ENCODE assay signal across 1 cellular context in genomic region chr1:48222501-48223242, GRCh38.
TF ChIP-seq lines count a peak whose summit lies in the region.

SLC5A9 (plus strand) TSS chr1:48222716; CDS start chr1:48222737, 21 bp downstream.

TF ChIP-seq in HepG2, 621 proteins besides CTCF, POLR2A, EP300 and RAD21 (continued from another document and continues in another):
- TF ChIP-seq, protein P1, sequence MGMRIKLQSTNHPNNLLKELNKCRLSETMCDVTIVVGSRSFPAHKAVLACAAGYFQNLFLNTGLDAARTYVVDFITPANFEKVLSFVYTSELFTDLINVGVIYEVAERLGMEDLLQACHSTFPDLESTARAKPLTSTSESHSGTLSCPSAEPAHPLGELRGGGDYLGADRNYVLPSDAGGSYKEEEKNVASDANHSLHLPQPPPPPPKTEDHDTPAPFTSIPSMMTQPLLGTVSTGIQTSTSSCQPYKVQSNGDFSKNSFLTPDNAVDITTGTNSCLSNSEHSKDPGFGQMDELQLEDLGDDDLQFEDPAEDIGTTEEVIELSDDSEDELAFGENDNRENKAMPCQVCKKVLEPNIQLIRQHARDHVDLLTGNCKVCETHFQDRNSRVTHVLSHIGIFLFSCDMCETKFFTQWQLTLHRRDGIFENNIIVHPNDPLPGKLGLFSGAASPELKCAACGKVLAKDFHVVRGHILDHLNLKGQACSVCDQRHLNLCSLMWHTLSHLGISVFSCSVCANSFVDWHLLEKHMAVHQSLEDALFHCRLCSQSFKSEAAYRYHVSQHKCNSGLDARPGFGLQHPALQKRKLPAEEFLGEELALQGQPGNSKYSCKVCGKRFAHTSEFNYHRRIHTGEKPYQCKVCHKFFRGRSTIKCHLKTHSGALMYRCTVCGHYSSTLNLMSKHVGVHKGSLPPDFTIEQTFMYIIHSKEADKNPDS (CRISPR knock-in tag; IDR thresholded peaks at IDR 0.05) = no peak
- TF ChIP-seq ZBTB25 (CRISPR knock-in tag; IDR thresholded peaks at IDR 0.05) (no peak), ZNF7 (CRISPR knock-in tag; IDR thresholded peaks at IDR 0.05) (no peak), TEAD2 (CRISPR knock-in tag; IDR thresholded peaks at IDR 0.05) (no peak), ZBTB3 (CRISPR knock-in tag; IDR thresholded peaks at IDR 0.05; ENCODE audit: borderline replicate concordance, low read depth) (no peak), SSRP1 (CRISPR knock-in tag; IDR thresholded peaks at IDR 0.05) (no peak; the same call in 1 of the 2 replicates), ZNF430 (CRISPR knock-in tag; IDR thresholded peaks at IDR 0.05) (peak; percentile 80; the same call in 1 of the 2 replicates), NAIF1 (CRISPR knock-in tag; IDR thresholded peaks at IDR 0.05; ENCODE audit: borderline replicate concordance) (0 out of 2 replicates have a peak, but pooled peaks have one; percentile 43), GABPA (IDR thresholded peaks at IDR 0.05; ENCODE audit: low read depth, low read length) (no peak), GABPA (CRISPR knock-in tag; IDR thresholded peaks at IDR 0.05; ENCODE audit: low read depth) (no peak), THRA (CRISPR knock-in tag; IDR thresholded peaks at IDR 0.05; ENCODE audit: borderline replicate concordance) (0 out of 2 replicates have a peak, but pooled peaks have one; percentile 21), AFF4 (CRISPR knock-in tag; IDR thresholded peaks at IDR 0.05) (no peak), BCL6 (CRISPR knock-in tag; IDR thresholded peaks at IDR 0.05) (peak; percentile 26; the same call in 1 of the 2 replicates), NR1H2 (CRISPR knock-in tag; IDR thresholded peaks at IDR 0.05; ENCODE audit: borderline replicate concordance, low read depth) (no peak), EHMT2 (IDR thresholded peaks at IDR 0.05; ENCODE audit: borderline replicate concordance, low read depth, low read length) (no peak), NFYB (CRISPR knock-in tag; IDR thresholded peaks at IDR 0.05) (no peak), MIER3 (CRISPR knock-in tag; IDR thresholded peaks at IDR 0.05; ENCODE audit: borderline replicate concordance) (no peak; the same call in 1 of the 2 replicates), KLF12 (CRISPR knock-in tag; IDR thresholded peaks at IDR 0.05; ENCODE audit: borderline replicate concordance) (no peak), ZNF501 (CRISPR knock-in tag; IDR thresholded peaks at IDR 0.05) (peak; percentile 42; the same call in 1 of the 2 replicates), ATF7-NPFF (CRISPR knock-in tag; IDR thresholded peaks at IDR 0.05; ENCODE audit: low read depth) (peak; percentile 47; the same call in 1 of the 2 replicates), SAP130 (CRISPR knock-in tag; IDR thresholded peaks at IDR 0.05; ENCODE audit: low read depth) (peak; percentile 73), TBX2 (CRISPR knock-in tag; IDR thresholded peaks at IDR 0.05; ENCODE audit: borderline replicate concordance) (peak; percentile 88), SAFB2 (CRISPR knock-in tag; IDR thresholded peaks at IDR 0.05; ENCODE audit: borderline replicate concordance, low read depth) (no peak), KLF15 (CRISPR knock-in tag; IDR thresholded peaks at IDR 0.05; ENCODE audit: borderline replicate concordance) (no peak), SIX4 (CRISPR knock-in tag; IDR thresholded peaks at IDR 0.05) (no peak), IRF1 (CRISPR knock-in tag; IDR thresholded peaks at IDR 0.05; ENCODE audit: low read depth) (no peak), PAF1 (CRISPR knock-in tag; IDR thresholded peaks at IDR 0.05) (no peak)
- TF ChIP-seq, protein P2, sequence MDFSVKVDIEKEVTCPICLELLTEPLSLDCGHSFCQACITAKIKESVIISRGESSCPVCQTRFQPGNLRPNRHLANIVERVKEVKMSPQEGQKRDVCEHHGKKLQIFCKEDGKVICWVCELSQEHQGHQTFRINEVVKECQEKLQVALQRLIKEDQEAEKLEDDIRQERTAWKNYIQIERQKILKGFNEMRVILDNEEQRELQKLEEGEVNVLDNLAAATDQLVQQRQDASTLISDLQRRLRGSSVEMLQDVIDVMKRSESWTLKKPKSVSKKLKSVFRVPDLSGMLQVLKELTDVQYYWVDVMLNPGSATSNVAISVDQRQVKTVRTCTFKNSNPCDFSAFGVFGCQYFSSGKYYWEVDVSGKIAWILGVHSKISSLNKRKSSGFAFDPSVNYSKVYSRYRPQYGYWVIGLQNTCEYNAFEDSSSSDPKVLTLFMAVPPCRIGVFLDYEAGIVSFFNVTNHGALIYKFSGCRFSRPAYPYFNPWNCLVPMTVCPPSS (IDR thresholded peaks at IDR 0.05) = no peak
- TF ChIP-seq, protein P3, sequence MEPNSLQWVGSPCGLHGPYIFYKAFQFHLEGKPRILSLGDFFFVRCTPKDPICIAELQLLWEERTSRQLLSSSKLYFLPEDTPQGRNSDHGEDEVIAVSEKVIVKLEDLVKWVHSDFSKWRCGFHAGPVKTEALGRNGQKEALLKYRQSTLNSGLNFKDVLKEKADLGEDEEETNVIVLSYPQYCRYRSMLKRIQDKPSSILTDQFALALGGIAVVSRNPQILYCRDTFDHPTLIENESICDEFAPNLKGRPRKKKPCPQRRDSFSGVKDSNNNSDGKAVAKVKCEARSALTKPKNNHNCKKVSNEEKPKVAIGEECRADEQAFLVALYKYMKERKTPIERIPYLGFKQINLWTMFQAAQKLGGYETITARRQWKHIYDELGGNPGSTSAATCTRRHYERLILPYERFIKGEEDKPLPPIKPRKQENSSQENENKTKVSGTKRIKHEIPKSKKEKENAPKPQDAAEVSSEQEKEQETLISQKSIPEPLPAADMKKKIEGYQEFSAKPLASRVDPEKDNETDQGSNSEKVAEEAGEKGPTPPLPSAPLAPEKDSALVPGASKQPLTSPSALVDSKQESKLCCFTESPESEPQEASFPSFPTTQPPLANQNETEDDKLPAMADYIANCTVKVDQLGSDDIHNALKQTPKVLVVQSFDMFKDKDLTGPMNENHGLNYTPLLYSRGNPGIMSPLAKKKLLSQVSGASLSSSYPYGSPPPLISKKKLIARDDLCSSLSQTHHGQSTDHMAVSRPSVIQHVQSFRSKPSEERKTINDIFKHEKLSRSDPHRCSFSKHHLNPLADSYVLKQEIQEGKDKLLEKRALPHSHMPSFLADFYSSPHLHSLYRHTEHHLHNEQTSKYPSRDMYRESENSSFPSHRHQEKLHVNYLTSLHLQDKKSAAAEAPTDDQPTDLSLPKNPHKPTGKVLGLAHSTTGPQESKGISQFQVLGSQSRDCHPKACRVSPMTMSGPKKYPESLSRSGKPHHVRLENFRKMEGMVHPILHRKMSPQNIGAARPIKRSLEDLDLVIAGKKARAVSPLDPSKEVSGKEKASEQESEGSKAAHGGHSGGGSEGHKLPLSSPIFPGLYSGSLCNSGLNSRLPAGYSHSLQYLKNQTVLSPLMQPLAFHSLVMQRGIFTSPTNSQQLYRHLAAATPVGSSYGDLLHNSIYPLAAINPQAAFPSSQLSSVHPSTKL (CRISPR knock-in tag; IDR thresholded peaks at IDR 0.05) = peak; percentile 54; the same call in 1 of the 2 replicates
- TF ChIP-seq, protein P4, sequence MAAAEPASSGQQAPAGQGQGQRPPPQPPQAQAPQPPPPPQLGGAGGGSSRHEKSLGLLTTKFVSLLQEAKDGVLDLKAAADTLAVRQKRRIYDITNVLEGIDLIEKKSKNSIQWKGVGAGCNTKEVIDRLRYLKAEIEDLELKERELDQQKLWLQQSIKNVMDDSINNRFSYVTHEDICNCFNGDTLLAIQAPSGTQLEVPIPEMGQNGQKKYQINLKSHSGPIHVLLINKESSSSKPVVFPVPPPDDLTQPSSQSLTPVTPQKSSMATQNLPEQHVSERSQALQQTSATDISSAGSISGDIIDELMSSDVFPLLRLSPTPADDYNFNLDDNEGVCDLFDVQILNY (CRISPR knock-in tag; conservative IDR thresholded peaks at IDR 0.05) = no peak; the same call in 1 of the 2 replicates
- TF ChIP-seq, protein P5, sequence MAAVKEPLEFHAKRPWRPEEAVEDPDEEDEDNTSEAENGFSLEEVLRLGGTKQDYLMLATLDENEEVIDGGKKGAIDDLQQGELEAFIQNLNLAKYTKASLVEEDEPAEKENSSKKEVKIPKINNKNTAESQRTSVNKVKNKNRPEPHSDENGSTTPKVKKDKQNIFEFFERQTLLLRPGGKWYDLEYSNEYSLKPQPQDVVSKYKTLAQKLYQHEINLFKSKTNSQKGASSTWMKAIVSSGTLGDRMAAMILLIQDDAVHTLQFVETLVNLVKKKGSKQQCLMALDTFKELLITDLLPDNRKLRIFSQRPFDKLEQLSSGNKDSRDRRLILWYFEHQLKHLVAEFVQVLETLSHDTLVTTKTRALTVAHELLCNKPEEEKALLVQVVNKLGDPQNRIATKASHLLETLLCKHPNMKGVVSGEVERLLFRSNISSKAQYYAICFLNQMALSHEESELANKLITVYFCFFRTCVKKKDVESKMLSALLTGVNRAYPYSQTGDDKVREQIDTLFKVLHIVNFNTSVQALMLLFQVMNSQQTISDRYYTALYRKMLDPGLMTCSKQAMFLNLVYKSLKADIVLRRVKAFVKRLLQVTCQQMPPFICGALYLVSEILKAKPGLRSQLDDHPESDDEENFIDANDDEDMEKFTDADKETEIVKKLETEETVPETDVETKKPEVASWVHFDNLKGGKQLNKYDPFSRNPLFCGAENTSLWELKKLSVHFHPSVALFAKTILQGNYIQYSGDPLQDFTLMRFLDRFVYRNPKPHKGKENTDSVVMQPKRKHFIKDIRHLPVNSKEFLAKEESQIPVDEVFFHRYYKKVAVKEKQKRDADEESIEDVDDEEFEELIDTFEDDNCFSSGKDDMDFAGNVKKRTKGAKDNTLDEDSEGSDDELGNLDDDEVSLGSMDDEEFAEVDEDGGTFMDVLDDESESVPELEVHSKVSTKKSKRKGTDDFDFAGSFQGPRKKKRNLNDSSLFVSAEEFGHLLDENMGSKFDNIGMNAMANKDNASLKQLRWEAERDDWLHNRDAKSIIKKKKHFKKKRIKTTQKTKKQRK (IDR thresholded peaks at IDR 0.05; ENCODE audit: low read length) = no peak
- TF ChIP-seq, protein P6, sequence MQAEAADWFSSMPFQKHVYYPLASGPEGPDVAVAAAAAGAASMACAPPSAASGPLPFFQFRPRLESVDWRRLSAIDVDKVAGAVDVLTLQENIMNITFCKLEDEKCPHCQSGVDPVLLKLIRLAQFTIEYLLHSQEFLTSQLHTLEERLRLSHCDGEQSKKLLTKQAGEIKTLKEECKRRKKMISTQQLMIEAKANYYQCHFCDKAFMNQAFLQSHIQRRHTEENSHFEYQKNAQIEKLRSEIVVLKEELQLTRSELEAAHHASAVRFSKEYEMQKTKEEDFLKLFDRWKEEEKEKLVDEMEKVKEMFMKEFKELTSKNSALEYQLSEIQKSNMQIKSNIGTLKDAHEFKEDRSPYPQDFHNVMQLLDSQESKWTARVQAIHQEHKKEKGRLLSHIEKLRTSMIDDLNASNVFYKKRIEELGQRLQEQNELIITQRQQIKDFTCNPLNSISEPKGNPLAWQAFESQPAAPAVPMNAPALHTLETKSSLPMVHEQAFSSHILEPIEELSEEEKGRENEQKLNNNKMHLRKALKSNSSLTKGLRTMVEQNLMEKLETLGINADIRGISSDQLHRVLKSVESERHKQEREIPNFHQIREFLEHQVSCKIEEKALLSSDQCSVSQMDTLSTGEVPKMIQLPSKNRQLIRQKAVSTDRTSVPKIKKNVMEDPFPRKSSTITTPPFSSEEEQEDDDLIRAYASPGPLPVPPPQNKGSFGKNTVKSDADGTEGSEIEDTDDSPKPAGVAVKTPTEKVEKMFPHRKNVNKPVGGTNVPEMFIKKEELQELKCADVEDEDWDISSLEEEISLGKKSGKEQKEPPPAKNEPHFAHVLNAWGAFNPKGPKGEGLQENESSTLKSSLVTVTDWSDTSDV (CRISPR knock-in tag; IDR thresholded peaks at IDR 0.05) = no peak; the same call in 1 of the 2 replicates
- TF ChIP-seq, protein P7, sequence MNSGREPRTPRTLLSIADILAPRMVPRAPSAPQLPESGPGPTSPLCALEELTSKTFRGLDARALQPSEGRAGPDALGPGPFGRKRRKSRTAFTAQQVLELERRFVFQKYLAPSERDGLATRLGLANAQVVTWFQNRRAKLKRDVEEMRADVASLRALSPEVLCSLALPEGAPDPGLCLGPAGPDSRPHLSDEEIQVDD (CRISPR knock-in tag; IDR thresholded peaks at IDR 0.05; ENCODE audit: borderline replicate concordance) = no peak
